Comparison of ENCODE assay signal across 9 cellular contexts in genomic region chrX:37787353-37787869, GRCh38. TPM values are rescaled to one million over a fixed set of nuclear protein-coding genes. Genes with fewer than 3 reads are reported as not detected.
DNase-seq lines count a peak whose midpoint lies in the region; ATAC-seq and TF ChIP-seq lines count a peak whose summit lies in the region.
"Had no signal": no experiment of that assay in that cellular context is flagged by ENCODE, and none has a peak within 500 bp of the region (broad histone marks: within the 10 kb centered on the region; RNA-seq: fewer than 3 reads in every experiment).

No MANE protein-coding gene starts in this region.

- peak overlapping the region; percentile 85 to 88 for H3K27ac Mint-ChIP-seq in T-cell

- no peaks in the 10 kb centered on the region for H3K9me3 Mint-ChIP-seq in T-cell

- H3K36me3 ChIP-seq in WERI-Rb-1: no peaks in the 10 kb centered on the region

- H3K36me3 Mint-ChIP-seq in T-cell: no peaks in the 10 kb centered on the region

- no peak overlapping the region for H3K27ac ChIP-seq in WERI-Rb-1

- CTCF ChIA-PET in T-cell (lab: Charles Lee): interaction anchor here in 1 of 2 donors (1.0 to 1.4 kb wide), 2 partner anchors 36 to 38 kb away, joined by 3 read pairs; no protein-coding TSS in a partner anchor

- H3K9me3 ChIP-seq in WERI-Rb-1 (ENCODE audit: severe bottlenecking): no peaks in the 10 kb centered on the region

- DNase-seq in GDM1 (lab: John Stamatoyannopoulos, UW): peak; percentile 26
- no peak for DNase-seq in T-cell
- no peak for DNase-seq in DMS53 (lab: John Stamatoyannopoulos, UW)
- no peak for DNase-seq in hippocampal formation (lab: John Stamatoyannopoulos, UW)
- no peak for DNase-seq in WERI-Rb-1
- DNase-seq in activated CD8-positive, alpha-beta memory T cell treated with anti-CD3 and anti-CD28 coated beads for 24 hours: no peak
- DNase-seq: NCI-H2029 treated with DMSO at 0.1 percent for 48 hours had no signal

- no peak for TF ChIP-seq CTCF in WERI-Rb-1 (IDR thresholded peaks at IDR 0.05; ENCODE audit: low read depth, low read length)

- ATAC-seq in GM19467 (IDR thresholded peaks at IDR 0.05; ENCODE audit: unreplicated experiment) (peak; percentile 54), HG03159 (IDR thresholded peaks at IDR 0.05; ENCODE audit: unreplicated experiment) (peak; percentile 75), T-cell (replicated peaks in 1 of 4) (no peak)

- H3K4me1 Mint-ChIP-seq in T-cell: peaks cover 30 to 41% (median 35%) of the 10 kb centered on the region in 3 donors

- H3K27me3 ChIP-seq in WERI-Rb-1 (ENCODE audit: insufficient read depth, low read depth, severe bottlenecking): no peaks in the 10 kb centered on the region

- POLR2A ChIA-PET in T-cell (lab: Charles Lee): no interaction called here

- peak overlapping the region in 2 of 3 donors; percentile 24 to 49 for H3K4me3 Mint-ChIP-seq in T-cell

- peaks cover 0 to 4% of the 10 kb centered on the region in 2 donors for H3K27me3 Mint-ChIP-seq in T-cell

- H3K4me3 ChIP-seq in WERI-Rb-1 (ENCODE audit: low read depth, low read length): no peak overlapping the region

RNA-seq across cellular contexts. Expression of gene CYBB, which starts 7.6 kb away (rescaled TPM):
- total RNA-seq in T-cell: 1 to 10 TPM; 1.1 to 5.0 (median 1.8) TPM

RNA-seq across cellular contexts. Expression of gene DYNLT3, which starts 60.0 kb away (rescaled TPM):
- total RNA-seq in T-cell: 10 to 100 TPM; 22.5 to 33.9 (median 29.8) TPM

Comparison
In these comparisons a context has a peak if more than half of its experiments do, and no peak if none do; other contexts are left out.
1. ATAC-seq: peak in GM19467 (single experiment) and HG03159 (single experiment); none in T-cell (0 of 4).